In the genomic region with DNA sequence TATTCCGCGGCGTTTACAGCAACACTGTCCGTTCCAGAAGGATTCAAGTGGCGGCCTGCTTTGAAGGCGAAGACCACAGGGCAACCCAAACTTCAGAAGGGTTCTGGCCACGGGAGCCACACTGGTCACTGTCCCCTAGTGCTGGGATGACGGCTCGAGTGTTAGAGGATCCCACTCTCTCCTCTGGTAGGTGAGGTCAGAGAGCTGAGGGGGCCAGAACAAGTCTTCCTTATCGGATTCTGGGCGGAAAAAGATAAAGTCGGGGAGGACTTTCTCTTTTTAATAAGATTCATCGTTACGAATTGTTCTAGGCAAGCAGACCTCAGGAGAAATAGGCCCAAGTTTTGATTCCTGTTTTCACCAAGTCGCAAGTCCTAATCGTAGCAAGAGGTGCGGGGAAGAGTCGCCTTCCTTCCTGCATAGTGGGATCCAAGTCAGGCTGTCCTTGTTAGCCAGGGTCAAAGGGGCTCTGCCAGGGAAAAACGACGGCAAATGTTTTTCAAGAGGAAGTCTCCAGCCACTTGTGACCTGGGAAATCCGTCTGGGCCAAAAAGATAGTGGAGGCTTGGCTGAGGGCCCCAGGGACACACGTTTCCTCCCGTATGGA, we compare ENCODE assay signal across 8 cellular contexts. TPM values are rescaled to one million over a fixed set of nuclear protein-coding genes. Genes with fewer than 3 reads are reported as not detected.
A peak's percentile ranks its signal among the peaks of the same experiment; 100 is the strongest.
DNase-seq lines count a peak whose midpoint lies in the region; ATAC-seq, FAIRE-seq and TF ChIP-seq lines count a peak whose summit lies in the region.

No MANE protein-coding gene starts in this region.

- H2AFZ ChIP-seq in PC-3 (ENCODE audit: low read length), result peak overlapping the region; percentile 88

- H3K36me3 ChIP-seq in PC-3 (ENCODE audit: low read depth, low read length) (0 out of 2 replicates have a peak, but pooled peaks cover 4% of the 10 kb centered on the region), right lobe of liver (no peaks in the 10 kb centered on the region)

- H3K9me3 ChIP-seq in PC-3 (ENCODE audit: low read length) (no peaks in the 10 kb centered on the region), right lobe of liver (no peaks in the 10 kb centered on the region)

- H3K27ac ChIP-seq in PC-3 (ENCODE audit: low read length) (peak overlapping the region; percentile 79), right lobe of liver (peak overlapping the region; percentile 99 to 100 (median 99)), substantia nigra (ENCODE audit: low read depth, low read length, poor library complexity, severe bottlenecking) (peak overlapping the region; percentile 92)

- H3K4me1 ChIP-seq in PC-3 (ENCODE audit: insufficient read depth, low read length) (peaks cover 34% of the 10 kb centered on the region), right lobe of liver (peaks cover 0 to 32% (median 3%) of the 10 kb centered on the region in 4 donors)

- peaks cover 7% of the 10 kb centered on the region for H3K9me3 Mint-ChIP-seq in T-helper 1 cell treated with Interleukin-12 subunit alpha and Interleukin-12 subunit beta and Interleukin-4 antibody, amounts not matched to agents 30 μg/mL and 1 μg/mL, for 36 hours

- H3K4me2 ChIP-seq in PC-3 (ENCODE audit: low read length), result peak overlapping the region; percentile 95

- peak overlapping the region; percentile 95 for H3K27ac Mint-ChIP-seq in T-helper 1 cell treated with Interleukin-12 subunit alpha and Interleukin-12 subunit beta and Interleukin-4 antibody, amounts not matched to agents 30 μg/mL and 1 μg/mL, for 36 hours

- intact Hi-C loops in PC-3 (cut with micrococcal nuclease) (loop anchor here (1.0 to 2.0 kb wide), 6 partner anchors 15 to 590 kb away; partner anchors contain the start of gene LPIN2), right lobe of liver (cut with DNase I) (loop anchor here in 1 of 2 donors (10.0 kb wide), 1 partner anchor 312 kb away; no protein-coding TSS in a partner anchor)

- TF ChIP-seq CTCF in PC-3 (conservative IDR thresholded peaks at IDR 0.05; ENCODE audit: low read depth, low read length) (no peak), cardiac fibroblast (IDR thresholded peaks at IDR 0.05; ENCODE audit: low read depth, low read length) (no peak), right lobe of liver (IDR thresholded peaks at IDR 0.05) (no peak)

- no peaks in the 10 kb centered on the region for H3K27me3 ChIP-seq in PC-3 (ENCODE audit: low read length)
- H3K27me3 ChIP-seq in right lobe of liver, result no peaks in the 10 kb centered on the region

- no peaks in the 10 kb centered on the region for H3F3A ChIP-seq in PC-3 (ENCODE audit: low read length, unreplicated experiment)

- no peaks in the 10 kb centered on the region for H3K9me2 ChIP-seq in PC-3 (replicated peaks; ENCODE audit: low read length)

- DNase-seq in T-helper 1 cell (no peak), PC-3 (peak; percentile 32), cardiac fibroblast (ENCODE audit: low read depth in 2 of 2) (peak in 1 of 2 donors; percentile 48), right lobe of liver (peak in 2 of 3 donors; percentile 50 to 63), substantia nigra (lab: John Stamatoyannopoulos, UW) (peak in 31 of 49 donors; percentile 5 to 73 (median 26)), NCI-H1694 (lab: John Stamatoyannopoulos, UW) (no peak), RCC 7860 (ENCODE audit: low spot score) (no peak)

- no peak for TF ChIP-seq POLR2A in right lobe of liver (IDR thresholded peaks at IDR 0.05)

- H3K36me3 Mint-ChIP-seq in T-helper 1 cell treated with Interleukin-12 subunit alpha and Interleukin-12 subunit beta and Interleukin-4 antibody, amounts not matched to agents 30 μg/mL and 1 μg/mL, for 36 hours (ENCODE audit: low read depth), result peaks cover 38% of the 10 kb centered on the region

- CTCF ChIA-PET in PC-3 (lab: Charles Lee), result interaction anchor here (0.5 to 2.6 kb wide), 13 partner anchors 29 to 493 kb away, joined by 3 to 27 read pairs (median 3); no protein-coding TSS in a partner anchor

- H3K79me2 ChIP-seq in PC-3 (ENCODE audit: low read length), result peaks cover 52% of the 10 kb centered on the region

- peaks cover 13% of the 10 kb centered on the region for H4K20me1 ChIP-seq in PC-3 (ENCODE audit: low read length)

- peak overlapping the region; percentile 86 for H3K4me3 Mint-ChIP-seq in T-helper 1 cell treated with Interleukin-12 subunit alpha and Interleukin-12 subunit beta and Interleukin-4 antibody, amounts not matched to agents 30 μg/mL and 1 μg/mL, for 36 hours

- FAIRE-seq in RCC 7860 (lab: Jason Lieb, UNC), result no peak

- POLR2A ChIA-PET in PC-3 (lab: Charles Lee; ENCODE audit: unreplicated experiment), result interaction anchor here (0.5 to 2.4 kb wide), 10 partner anchors 8 to 357 kb away, joined by 3 to 10 read pairs (median 4); no protein-coding TSS in a partner anchor

- H3K27me3 Mint-ChIP-seq in T-helper 1 cell treated with Interleukin-12 subunit alpha and Interleukin-12 subunit beta and Interleukin-4 antibody, amounts not matched to agents 30 μg/mL and 1 μg/mL, for 36 hours (ENCODE audit: low read depth), result no peaks in the 10 kb centered on the region

- WGBS in right lobe of liver (ENCODE audit: insufficient coverage, low coverage, low lambda C conversion rate, missing lambda C conversion rate), result 1% methylated on average over 15 of the region's 23 CpGs

- TSS peak; percentile 79 for BruUV-seq in PC-3 (replicated peaks; lab: Mats Ljungman, UMichigan)

- H3K4me3 ChIP-seq in PC-3 (ENCODE audit: low read length) (peak overlapping the region; percentile 92), cardiac fibroblast (replicated peaks in 1 of 2; ENCODE audit: low read depth in 2 of 2, low read length in 2 of 2) (peak overlapping the region; percentile 24 to 64), right lobe of liver (peak overlapping the region; percentile 87 to 95 (median 89))

- H3K9ac ChIP-seq in PC-3 (ENCODE audit: low read length), result peak overlapping the region; percentile 92

- ATAC-seq in PC-3, result peak; percentile 8
- peak; percentile 18 to 52 (median 26) for ATAC-seq in right lobe of liver

- H3K4me1 Mint-ChIP-seq in T-helper 1 cell treated with Interleukin-12 subunit alpha and Interleukin-12 subunit beta and Interleukin-4 antibody, amounts not matched to agents 30 μg/mL and 1 μg/mL, for 36 hours (ENCODE audit: low read depth), result peaks cover 30% of the 10 kb centered on the region

RNA-seq across cellular contexts. Expression of gene MYL12A, which starts 0.9 kb away (rescaled TPM):
- 254 and 329 TPM in 2 replicates for total RNA-seq in PC-3 (2014; rRNA removed)
- 100 to 1,000 TPM in 5 of 6 experiments, 10 to 100 TPM in 1; 82.1 to 309 (median 225) TPM for total RNA-seq in right lobe of liver

RNA-seq across cellular contexts. Expression of gene MYL12B, which starts 15.2 kb away (rescaled TPM):
- total RNA-seq in PC-3 (2014; rRNA removed) (233 and 308 TPM in 2 replicates), right lobe of liver (100 to 1,000 TPM; 113 to 281 (median 185) TPM)

RNA-seq across cellular contexts. Expression of gene MYOM1, which starts 27.0 kb away (rescaled TPM):
- total RNA-seq in PC-3 (2014; rRNA removed) (0.07 and 0.12 TPM in 2 replicates), right lobe of liver (10 to 100 TPM in 5 of 6 experiments, 1 to 10 TPM in 1; 3.1 to 64.5 (median 19.1) TPM)

Comparison
In these comparisons a context has a peak if more than half of its experiments do, and no peak if none do; other contexts are left out.
1. DNase-seq: peak in PC-3 (single experiment), right lobe of liver (2 of 3) and substantia nigra (31 of 49); none in T-helper 1 cell (0 of 5), NCI-H1694 (single experiment) and RCC 7860 (single experiment).
2. Peak in every context shown above with its lines, with median percentiles within 50 percentile points of each other: H3K27ac ChIP-seq and H3K4me3 ChIP-seq.